In genomic region chr9:129202613-129203555, GRCh38 we compare ENCODE assay signal across 8 cellular contexts. TPM values are rescaled to one million over a fixed set of nuclear protein-coding genes. Genes with fewer than 3 reads are reported as not detected.
DNase-seq lines count a peak whose midpoint lies in the region; ATAC-seq and TF ChIP-seq lines count a peak whose summit lies in the region.

No MANE protein-coding gene starts in this region.

- peak overlapping the region; percentile 91 for H3K27ac ChIP-seq in A673 (ENCODE audit: low read depth, low read length, poor library complexity, severe bottlenecking)
- no peak overlapping the region for H3K27ac ChIP-seq in OCI-LY1 (ENCODE audit: low read depth, low read length, poor library complexity, severe bottlenecking)

- H3K27me3 ChIP-seq in A673 (replicated peaks; ENCODE audit: insufficient read depth, low read depth, low read length, poor library complexity) (no peaks in the 10 kb centered on the region), OCI-LY1 (ENCODE audit: insufficient read depth, low read length) (peaks cover 8% of the 10 kb centered on the region; the same call in 1 of the 2 replicates)

- H3K4me2 ChIP-seq in OCI-LY1 (ENCODE audit: low read length): peak overlapping the region; percentile 77

- H3K4me3 ChIP-seq in A673 (ENCODE audit: low read depth, low read length, poor library complexity, severe bottlenecking) (peak overlapping the region; percentile 58), OCI-LY1 (ENCODE audit: low read depth, low read length, poor library complexity, severe bottlenecking) (peak overlapping the region; percentile 63), epithelial cell of proximal tubule (ENCODE audit: low read depth, low read length) (peak overlapping the region; percentile 79)

- no peaks in the 10 kb centered on the region for H3K9me2 ChIP-seq in OCI-LY1 (ENCODE audit: low read depth, low read length)

- H3F3A ChIP-seq in OCI-LY1 (ENCODE audit: insufficient read depth, low read length): no peaks in the 10 kb centered on the region

- H4K20me1 ChIP-seq in OCI-LY1 (ENCODE audit: insufficient read depth, low read length): no peaks in the 10 kb centered on the region

- intact Hi-C loops in A673 (cut with micrococcal nuclease; ENCODE audit: unreplicated experiment): no loop called here

- no peaks in the 10 kb centered on the region for H3K79me2 ChIP-seq in OCI-LY1 (ENCODE audit: insufficient read depth, low read length)

- peaks cover 7% of the 10 kb centered on the region for H3K4me1 ChIP-seq in A673 (ENCODE audit: insufficient read depth, low read length, poor library complexity, severe bottlenecking)
- no peaks in the 10 kb centered on the region for H3K4me1 ChIP-seq in OCI-LY1 (ENCODE audit: insufficient read depth, low read length, severe bottlenecking)

- CTCF ChIA-PET in A673 (lab: Charles Lee): no interaction called here

- DNase-seq in A673 (ENCODE audit: low spot score): peak; percentile 84
- peak; percentile 87 for DNase-seq in activated T-cell treated with anti-CD3 and anti-CD28 coated beads for 24 hours (ENCODE audit: low read depth)
- DNase-seq in epithelial cell of proximal tubule (ENCODE audit: low read depth): no peak
- DNase-seq in mucosa of gallbladder (ENCODE audit: low spot score): peak; percentile 87
- peak; percentile 86 to 88 for DNase-seq in stimulated activated CD8-positive, alpha-beta memory T cell treated with anti-CD3 and anti-CD28 coated beads, Interleukin-2, amount 100 ng/mL, for 48 hours (ENCODE audit: low read depth in 2 of 2)

- no peaks in the 10 kb centered on the region for H3K9me3 ChIP-seq in A673 (ENCODE audit: low read depth, low read length, poor library complexity, severe bottlenecking)
- H3K9me3 ChIP-seq in OCI-LY1 (ENCODE audit: low read length): no peaks in the 10 kb centered on the region

- H3K36me3 ChIP-seq in A673 (ENCODE audit: insufficient read depth, low read length, poor library complexity, severe bottlenecking) (no peaks in the 10 kb centered on the region), OCI-LY1 (ENCODE audit: insufficient read depth, low read length) (no peaks in the 10 kb centered on the region)

- H3K9ac ChIP-seq in OCI-LY1 (ENCODE audit: low read length): peak overlapping the region; percentile 59

- ATAC-seq in GM18861 (IDR thresholded peaks at IDR 0.05; ENCODE audit: unreplicated experiment) (peak; percentile 74), HG03280 (IDR thresholded peaks at IDR 0.05; ENCODE audit: unreplicated experiment) (peak; percentile 88)

- no peak for TF ChIP-seq CTCF in A673 (conservative IDR thresholded peaks at IDR 0.05; ENCODE audit: low read depth, low read length)
- TF ChIP-seq CTCF in OCI-LY1 (IDR thresholded peaks at IDR 0.05; ENCODE audit: low read length): no peak
- TF ChIP-seq CTCF in epithelial cell of proximal tubule (conservative IDR thresholded peaks at IDR 0.05; ENCODE audit: low read depth, low read length): no peak

- POLR2A ChIA-PET in A673 (lab: Charles Lee; ENCODE audit: low non-redundant PET): no interaction called here

- no TSS peak for BruUV-seq in A673 (replicated peaks; lab: Mats Ljungman, UMichigan)

- H2AFZ ChIP-seq in OCI-LY1 (ENCODE audit: low read length): 0 out of 2 replicates have a peak overlapping the region, but pooled peaks have one; percentile 45

RNA-seq across cellular contexts. Expression of gene IER5L, which starts 24.8 kb away (rescaled TPM):
- total RNA-seq in A673 (2021): 12.1 and 14.0 TPM in 2 replicates
- 43.2 and 50.8 TPM in 2 replicates for total RNA-seq in epithelial cell of proximal tubule
- total RNA-seq in mucosa of gallbladder: 43.5 TPM
